ENCODE assay signal across 8 cellular contexts in the genomic region with DNA sequence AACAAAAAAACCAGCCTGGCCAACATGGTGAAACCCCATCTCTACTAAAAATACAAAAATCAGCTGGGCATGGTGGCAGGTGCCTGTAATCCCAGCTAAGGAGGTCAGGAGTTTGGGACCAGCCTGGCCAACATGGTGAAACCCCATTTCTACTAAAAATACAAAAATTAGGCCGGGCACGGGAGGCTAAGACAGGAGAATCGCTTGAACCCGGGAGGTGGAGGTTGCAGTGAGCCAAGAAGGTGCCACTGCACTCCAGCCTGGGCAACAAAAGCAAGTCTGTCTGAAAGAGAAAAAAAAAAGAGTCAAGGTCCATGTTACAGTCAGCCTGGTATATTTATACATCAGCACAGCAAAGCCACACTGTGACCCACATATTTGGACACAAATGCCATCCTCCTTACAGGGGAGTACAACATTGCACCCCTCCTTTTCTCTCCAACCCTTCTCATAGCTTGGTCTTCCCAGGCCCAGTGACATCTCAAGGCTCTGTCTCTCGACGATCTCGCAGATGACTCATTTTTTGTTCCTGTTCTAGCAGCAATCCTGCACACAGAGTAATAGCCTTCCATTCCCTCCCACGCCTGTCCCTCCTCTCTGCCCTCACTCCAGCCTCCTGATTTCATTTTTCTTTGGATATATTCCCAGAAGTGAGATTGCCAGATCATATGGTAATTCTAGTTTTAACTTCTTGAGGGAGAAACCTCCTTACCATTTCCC. TPM values are rescaled to one million over a fixed set of nuclear protein-coding genes. Genes with fewer than 3 reads are reported as not detected.
DNase-seq lines count a peak whose midpoint lies in the region; ATAC-seq, FAIRE-seq and TF ChIP-seq lines count a peak whose summit lies in the region.

No MANE protein-coding gene starts in this region.

- H3K27ac Mint-ChIP-seq in nephron progenitor cell: no peak overlapping the region

- no peaks in the 10 kb centered on the region for H3K36me3 Mint-ChIP-seq in nephron progenitor cell (ENCODE audit: low read depth)

- H3K4me1 Mint-ChIP-seq in nephron progenitor cell: peaks cover 20% of the 10 kb centered on the region

- intact Hi-C loops in left ventricle myocardium superior (cut with micrococcal nuclease) (no loop called here), esophagus squamous epithelium (cut with DNase I) (no loop called here)

- no peak for TF ChIP-seq CTCF in HFF-Myc (IDR thresholded peaks at IDR 0.05; ENCODE audit: low read depth, low read length, missing control alignments)
- TF ChIP-seq CTCF in esophagus squamous epithelium (IDR thresholded peaks at IDR 0.05): no peak
- TF ChIP-seq CTCF in nephron progenitor cell (IDR thresholded peaks at IDR 0.05): no peak

- no peaks in the 10 kb centered on the region for H3K9me3 Mint-ChIP-seq in nephron progenitor cell

- H3K4me3 ChIP-seq in HFF-Myc (replicated peaks; ENCODE audit: low read depth, low read length) (no peak overlapping the region), esophagus squamous epithelium (no peak overlapping the region)

- H3K4me3 Mint-ChIP-seq in nephron progenitor cell: no peak overlapping the region

- peaks cover 0 to 23% (median 5%) of the 10 kb centered on the region in 3 donors for H3K4me1 ChIP-seq in esophagus squamous epithelium

- H3K27me3 ChIP-seq in esophagus squamous epithelium: peaks cover 0 to 30% (median 2%) of the 10 kb centered on the region in 4 donors

- no peaks in the 10 kb centered on the region for H3K36me3 ChIP-seq in esophagus squamous epithelium

- FAIRE-seq in GM12892 (lab: Jason Lieb, UNC): no peak

- peak overlapping the region in 1 of 4 donors; percentile 44 for H3K27ac ChIP-seq in esophagus squamous epithelium

- peak; percentile 56 for DNase-seq in HFF-Myc (ENCODE audit: extremely low read depth, low read depth)
- DNase-seq in amniotic stem cell (lab: John Stamatoyannopoulos, UW): peak; percentile 91
- no peak for DNase-seq in left ventricle myocardium superior
- DNase-seq in stromal cell of bone marrow (ENCODE audit: low read depth): peak; percentile 96
- DNase-seq in GM12892 (ENCODE audit: insufficient read length): no peak
- DNase-seq in esophagus squamous epithelium (lab: John Stamatoyannopoulos, UW): no peak
- no peak for DNase-seq in nephron progenitor cell

- H3K27me3 Mint-ChIP-seq in nephron progenitor cell (ENCODE audit: low read depth, poor library complexity): peaks cover 54% of the 10 kb centered on the region

- WGBS in esophagus squamous epithelium, 2 donors: 25 to 28% methylated on average over 8 of the region's 8 CpGs

- no peaks in the 10 kb centered on the region for H3K9me3 ChIP-seq in esophagus squamous epithelium

- no peak for TF ChIP-seq POLR2A in GM12892 (IDR thresholded peaks at IDR 0.05; ENCODE audit: low read depth, low read length)
- no peak for TF ChIP-seq POLR2A in esophagus squamous epithelium (IDR thresholded peaks at IDR 0.05)

- ATAC-seq in left ventricle myocardium superior: peak; percentile 90
- no peak for ATAC-seq in GM21825 (IDR thresholded peaks at IDR 0.05; ENCODE audit: unreplicated experiment)

RNA-seq across cellular contexts. Expression of a gene that starts 21.0 kb away (rescaled TPM):
- 53.9 TPM for total RNA-seq in left ventricle myocardium superior
- 20.8 TPM for polyA plus RNA-seq in GM12892 (2012; ENCODE audit: missing spikeins)
- 10 to 100 TPM; 32.8 to 51.5 (median 47.7) TPM for total RNA-seq in esophagus squamous epithelium

RNA-seq across cellular contexts. Expression of a gene that starts 46.9 kb away (rescaled TPM):
- total RNA-seq in left ventricle myocardium superior: 49.6 TPM
- 0.17 TPM for polyA plus RNA-seq in GM12892 (2012; ENCODE audit: missing spikeins)
- total RNA-seq in esophagus squamous epithelium: 10 to 100 TPM; 16.8 to 22.7 (median 18.4) TPM

Comparison
In these comparisons a context has a peak if more than half of its experiments do, and no peak if none do; other contexts are left out.
1. DNase-seq: peak in HFF-Myc (single experiment), amniotic stem cell (single experiment) and stromal cell of bone marrow (single experiment); none in left ventricle myocardium superior (single experiment), GM12892 (single experiment), esophagus squamous epithelium (single experiment) and nephron progenitor cell (single experiment).